Comparison of ENCODE assay signal across 8 cellular contexts in the genomic region with DNA sequence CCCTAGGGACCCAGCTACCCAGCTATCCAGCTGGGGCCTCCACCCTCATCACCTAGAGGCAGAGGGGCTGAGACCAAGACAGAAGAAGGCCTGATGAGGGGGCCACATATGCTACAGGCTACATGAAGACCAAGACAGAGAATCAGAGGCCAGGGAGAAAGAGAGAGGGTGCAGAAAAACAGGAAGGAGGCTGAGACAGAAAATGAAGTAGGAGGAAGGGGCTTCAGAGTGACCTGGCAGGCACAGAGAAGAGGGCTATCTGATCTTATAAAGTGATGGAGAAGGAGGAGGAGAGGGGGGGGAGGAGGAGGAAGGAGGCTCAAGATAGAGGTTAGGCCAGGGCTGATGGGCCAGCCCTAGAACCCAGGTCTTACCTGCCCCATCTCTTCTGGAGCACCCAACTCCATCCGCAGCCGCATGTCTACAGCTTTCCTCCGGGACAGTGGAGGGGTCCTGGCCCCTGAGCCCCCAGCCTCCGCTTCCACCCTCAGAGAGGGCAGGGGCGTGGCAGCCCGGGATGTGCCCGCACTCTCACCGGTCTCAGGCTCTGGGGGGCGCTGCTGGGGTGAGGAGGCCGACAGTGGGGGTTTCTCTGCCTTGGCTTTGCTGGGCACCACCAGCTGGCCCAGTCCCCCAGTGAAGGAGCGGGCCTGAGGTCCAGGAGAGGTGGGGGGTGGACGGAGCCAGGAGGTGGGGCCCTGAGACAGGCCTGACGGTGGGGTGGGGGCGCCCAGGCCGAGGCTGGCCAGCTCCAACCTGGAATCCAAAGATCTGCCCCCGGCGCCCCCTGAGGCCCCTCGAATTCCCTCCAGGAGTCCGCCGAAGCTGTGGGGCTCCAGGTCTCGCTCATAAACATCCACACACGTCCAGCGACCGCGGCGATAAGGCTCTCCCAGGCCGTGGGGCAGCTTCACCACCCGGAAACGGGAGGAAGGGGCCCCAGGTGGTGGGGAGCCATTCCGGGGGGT. TPM values are rescaled to one million over a fixed set of nuclear protein-coding genes. Genes with fewer than 3 reads are reported as not detected.
DNase-seq lines count a peak whose midpoint lies in the region; ATAC-seq and TF ChIP-seq lines count a peak whose summit lies in the region.

No MANE protein-coding gene starts in this region.

- in situ Hi-C loops in GM13976 (cut with MboI; ENCODE audit: low sequenced_read_pairs, unreplicated experiment) = no loop called here

- peak overlapping the region; percentile 84 for H3K4me2 ChIP-seq in osteoblast (ENCODE audit: insufficient read depth, low read length)

- H3K4me3 ChIP-seq in endocrine pancreas (ENCODE audit: control insufficient read depth, insufficient read depth, low read length) (no peak overlapping the region), osteoblast (ENCODE audit: insufficient read depth, low read length) (peak overlapping the region; percentile 94)

- no peak for ATAC-seq in GM19397 (IDR thresholded peaks at IDR 0.05; ENCODE audit: unreplicated experiment)

- H4K20me1 ChIP-seq in osteoblast (ENCODE audit: insufficient read depth, low read length) = peaks cover 34% of the 10 kb centered on the region

- peak; percentile 60 for TF ChIP-seq CTCF in GM13976 (IDR thresholded peaks at IDR 0.05; ENCODE audit: borderline replicate concordance, control extremely low read depth, extremely low read depth, insufficient read depth, missing control alignments)
- TF ChIP-seq CTCF in osteoblast (IDR thresholded peaks at IDR 0.05; ENCODE audit: extremely low read depth, low read depth, low read length) = peak; percentile 37

- no peaks in the 10 kb centered on the region for H3K4me1 ChIP-seq in endocrine pancreas (ENCODE audit: control insufficient read depth, insufficient read depth, low read length)
- peaks cover 24% of the 10 kb centered on the region for H3K4me1 ChIP-seq in osteoblast (ENCODE audit: insufficient read depth, low read length)

- H3K27me3 ChIP-seq in endocrine pancreas (ENCODE audit: control insufficient read depth, insufficient read depth, low read length) (no peaks in the 10 kb centered on the region), osteoblast (ENCODE audit: insufficient read depth, low read length) (no peaks in the 10 kb centered on the region)

- no peak overlapping the region for H2AFZ ChIP-seq in osteoblast (ENCODE audit: low read length)

- DNase-seq in GM13976 (ENCODE audit: low spot score) = peak; percentile 70
- DNase-seq in UCSD-AML1 (lab: John Stamatoyannopoulos, UW; ENCODE audit: unreplicated experiment) = peak; percentile 24
- DNase-seq in osteoblast (ENCODE audit: insufficient read length, low spot score, missing footprints) = peak; percentile 90
- no peak for DNase-seq in superior temporal gyrus (ENCODE audit: extremely low spot score)
- no peak for DNase-seq in DMS 273 treated with DMSO at 0.1 percent for 48 hours (lab: John Stamatoyannopoulos, UW)
- no peak for DNase-seq in DMS153 treated with DMSO at 0.1 percent for 48 hours (lab: John Stamatoyannopoulos, UW; ENCODE audit: unreplicated experiment)

- H3K9ac ChIP-seq in endocrine pancreas (ENCODE audit: control insufficient read depth, insufficient read depth, low read length) = peak overlapping the region; percentile 72

- H3K9me3 ChIP-seq in endocrine pancreas (ENCODE audit: control insufficient read depth, low read length) (no peaks in the 10 kb centered on the region), osteoblast (ENCODE audit: low read depth, low read length) (no peaks in the 10 kb centered on the region)

- H3K79me2 ChIP-seq in osteoblast (ENCODE audit: insufficient read depth, low read length) = peaks cover 54% of the 10 kb centered on the region

- H3K36me3 ChIP-seq in endocrine pancreas (ENCODE audit: control insufficient read depth, insufficient read depth, low read length) (no peaks in the 10 kb centered on the region), osteoblast (ENCODE audit: insufficient read depth, low read length) (peaks cover 12% of the 10 kb centered on the region)

- peak overlapping the region; percentile 23 for H3K27ac ChIP-seq in osteoblast (ENCODE audit: low read depth, low read length)

RNA-seq across cellular contexts. Expression of gene TSC22D4, which starts 1.8 kb away (rescaled TPM):
- 18.5 and 19.4 TPM in 2 replicates for total RNA-seq in osteoblast

RNA-seq across cellular contexts. Expression of gene NYAP1, which starts 6.5 kb away (rescaled TPM):
- total RNA-seq in osteoblast = under 0.01 and 0.29 TPM in 2 replicates

RNA-seq across cellular contexts. Expression of gene SPACDR, which starts 13.1 kb away (rescaled TPM):
- 0.36 TPM in 1 of 2 replicates, not detected in the other for total RNA-seq in osteoblast

RNA-seq across cellular contexts. Expression of gene PPP1R35, which starts 40.9 kb away (rescaled TPM):
- 9.7 and 11.9 TPM in 2 replicates for total RNA-seq in osteoblast

RNA-seq across cellular contexts. Expression of gene MEPCE, which starts 47.6 kb away (rescaled TPM):
- 28.6 and 29.7 TPM in 2 replicates for total RNA-seq in osteoblast

Comparison
In these comparisons a context has a peak if more than half of its experiments do, and no peak if none do; other contexts are left out.
1. DNase-seq: peak in GM13976 (single experiment), UCSD-AML1 (single experiment) and osteoblast (single experiment); none in superior temporal gyrus (single experiment), DMS 273 treated with DMSO at 0.1 percent for 48 hours (single experiment) and DMS153 treated with DMSO at 0.1 percent for 48 hours (single experiment).